Comparison of ENCODE assay signal across 9 cellular contexts in genomic region chr11:4072668-4073285, GRCh38. TPM values are rescaled to one million over a fixed set of nuclear protein-coding genes. Genes with fewer than 3 reads are reported as not detected.
A peak's percentile ranks its signal among the peaks of the same experiment; 100 is the strongest.
DNase-seq lines count a peak whose midpoint lies in the region; ATAC-seq and TF ChIP-seq lines count a peak whose summit lies in the region.
"Had no signal": no experiment of that assay in that cellular context is flagged by ENCODE, and none has a peak within 500 bp of the region (broad histone marks: within the 10 kb centered on the region; RNA-seq: fewer than 3 reads in every experiment).

No MANE protein-coding gene starts in this region.

- no peaks in the 10 kb centered on the region for H3K9me3 ChIP-seq in esophagus squamous epithelium
- H3K9me3 ChIP-seq: BLaER1 treated with 17β-estradiol and CSF1 and Interleukin-3, amounts not matched to agents 10 nM and 100 nM had no signal

- H3K4me3 Mint-ChIP-seq in activated CD4-positive, alpha-beta memory T cell treated with anti-CD3 and anti-CD28 coated beads, Interleukin-2, amount 10 ng/mL, durations not matched to agents 7 days and 5 days = no peak overlapping the region
- H3K4me3 Mint-ChIP-seq in naive thymus-derived CD8-positive, alpha-beta T cell = no peak overlapping the region

- peak overlapping the region; percentile 5 for H3K27ac Mint-ChIP-seq in activated CD4-positive, alpha-beta memory T cell treated with anti-CD3 and anti-CD28 coated beads, Interleukin-2, amount 10 ng/mL, durations not matched to agents 7 days and 5 days
- peak overlapping the region; percentile 36 to 91 (median 84) for H3K27ac Mint-ChIP-seq in naive thymus-derived CD8-positive, alpha-beta T cell

- no peaks in the 10 kb centered on the region for H3K27me3 ChIP-seq in HL-60 (ENCODE audit: insufficient read depth, poor library complexity, severe bottlenecking)
- no peaks in the 10 kb centered on the region for H3K27me3 ChIP-seq in esophagus squamous epithelium
- H3K27me3 ChIP-seq: BLaER1 treated with 17β-estradiol and CSF1 and Interleukin-3, amounts not matched to agents 10 nM and 100 nM had no signal

- WGBS in esophagus squamous epithelium, 2 donors = 7 to 8% methylated on average over 4 of the region's 4 CpGs

- POLR2A ChIA-PET in activated CD4-positive, alpha-beta memory T cell treated with anti-CD3 and anti-CD28 coated beads, Interleukin-2, amount 10 ng/mL, durations not matched to agents 7 days and 5 days (lab: Charles Lee) = interaction anchor here (0.6 to 9.3 kb wide), 16 partner anchors 9 to 265 kb away, joined by 3 to 108 read pairs (median 4); partner anchors contain the start of genes PGAP2, RHOG and STIM1
- POLR2A ChIA-PET in naive thymus-derived CD8-positive, alpha-beta T cell (lab: Charles Lee) = interaction anchor here (0.6 to 4.9 kb wide), 11 partner anchors 19 to 264 kb away, joined by 3 to 70 read pairs (median 6); partner anchors contain the start of gene STIM1

- peaks cover 30% of the 10 kb centered on the region for H3K36me3 Mint-ChIP-seq in activated CD4-positive, alpha-beta memory T cell treated with anti-CD3 and anti-CD28 coated beads, Interleukin-2, amount 10 ng/mL, durations not matched to agents 7 days and 5 days (ENCODE audit: low read depth)
- peaks cover 0 to 52% (median 3%) of the 10 kb centered on the region in 3 donors for H3K36me3 Mint-ChIP-seq in naive thymus-derived CD8-positive, alpha-beta T cell

- H3K4me3 ChIP-seq in HL-60 (replicated peaks; ENCODE audit: insufficient read depth, low read length) (no peak overlapping the region), esophagus squamous epithelium (no peak overlapping the region)
- H3K4me3 ChIP-seq: BLaER1 treated with 17β-estradiol and CSF1 and Interleukin-3, amounts not matched to agents 10 nM and 100 nM had no signal

- H3K27me3 Mint-ChIP-seq in activated CD4-positive, alpha-beta memory T cell treated with anti-CD3 and anti-CD28 coated beads, Interleukin-2, amount 10 ng/mL, durations not matched to agents 7 days and 5 days = no peaks in the 10 kb centered on the region
- no peaks in the 10 kb centered on the region for H3K27me3 Mint-ChIP-seq in naive thymus-derived CD8-positive, alpha-beta T cell

- intact Hi-C loops in esophagus squamous epithelium (cut with DNase I) = loop anchor here (5.0 kb wide), 1 partner anchor 220 kb away; no protein-coding TSS in a partner anchor

- peaks cover 0 to 56% (median 12%) of the 10 kb centered on the region in 3 donors for H3K4me1 ChIP-seq in esophagus squamous epithelium

- ATAC-seq in activated CD4-positive, CD25-positive, alpha-beta regulatory T cell treated with anti-CD3 and anti-CD28 coated beads, Interleukin-2, amount 50 U/mL, for 24 hours = peak; percentile 76 to 80
- ATAC-seq in naive thymus-derived CD8-positive, alpha-beta T cell = peak; percentile 84 to 85
- ATAC-seq in HG03520 (IDR thresholded peaks at IDR 0.05; ENCODE audit: unreplicated experiment) = no peak

- H3K36me3 ChIP-seq in esophagus squamous epithelium = peaks cover 0 to 62% (median 9%) of the 10 kb centered on the region in 3 donors

- H3K9me3 Mint-ChIP-seq in activated CD4-positive, alpha-beta memory T cell treated with anti-CD3 and anti-CD28 coated beads, Interleukin-2, amount 10 ng/mL, durations not matched to agents 7 days and 5 days = no peaks in the 10 kb centered on the region
- no peaks in the 10 kb centered on the region for H3K9me3 Mint-ChIP-seq in naive thymus-derived CD8-positive, alpha-beta T cell

- CTCF ChIA-PET in activated CD4-positive, alpha-beta memory T cell treated with anti-CD3 and anti-CD28 coated beads, Interleukin-2, amount 10 ng/mL, durations not matched to agents 7 days and 5 days (lab: Charles Lee) = interaction anchor here (0.5 to 13.4 kb wide), 59 partner anchors 9 to 694 kb away, joined by 3 to 554 read pairs (median 6); partner anchors contain the start of genes PGAP2, RHOG, RRM1 and STIM1

- H3K27ac ChIP-seq in HL-60 (replicated peaks) = no peak overlapping the region
- peak overlapping the region in 2 of 4 donors; percentile 49 to 65 for H3K27ac ChIP-seq in esophagus squamous epithelium

- H3K4me1 Mint-ChIP-seq in activated CD4-positive, alpha-beta memory T cell treated with anti-CD3 and anti-CD28 coated beads, Interleukin-2, amount 10 ng/mL, durations not matched to agents 7 days and 5 days = peaks cover 33% of the 10 kb centered on the region
- peaks cover 31 to 57% (median 48%) of the 10 kb centered on the region in 4 donors for H3K4me1 Mint-ChIP-seq in naive thymus-derived CD8-positive, alpha-beta T cell

- no peak for DNase-seq in activated CD4-positive, CD25-positive, alpha-beta regulatory T cell treated with anti-CD3 and anti-CD28 coated beads, Interleukin-2, amount 50 U/mL, for 72 hours
- DNase-seq in HL-60 (ENCODE audit: low read depth in 1 of 2, low spot score in 1 of 2) = peak in 1 of 2 experiments; percentile 76
- DNase-seq in NCI-H526 treated with DMSO at 0.1 percent for 48 hours (lab: John Stamatoyannopoulos, UW) = peak; percentile 71
- peak; percentile 51 for DNase-seq in activated CD4-positive, alpha-beta memory T cell treated with anti-CD3 and anti-CD28 coated beads, Interleukin-2, amount 10 ng/mL, durations not matched to agents 7 days and 5 days
- DNase-seq in esophagus squamous epithelium (lab: John Stamatoyannopoulos, UW) = no peak
- DNase-seq in naive thymus-derived CD8-positive, alpha-beta T cell = peak in 9 of 10 donors; percentile 39 to 79 (median 59)

- TF ChIP-seq POLR2A in esophagus squamous epithelium (IDR thresholded peaks at IDR 0.05) = no peak

- peak; percentile 78 for TF ChIP-seq CTCF in HL-60 (IDR thresholded peaks at IDR 0.05; ENCODE audit: insufficient read depth, low read length)
- peak; percentile 80 to 94 (median 90) for TF ChIP-seq CTCF in esophagus squamous epithelium (IDR thresholded peaks at IDR 0.05)

RNA-seq across cellular contexts. Expression of gene RRM1, which starts 21.8 kb away (rescaled TPM):
- total RNA-seq in activated CD4-positive, alpha-beta memory T cell treated with anti-CD3 and anti-CD28 coated beads, Interleukin-2, amount 10 ng/mL, durations not matched to agents 7 days and 5 days = 100 to 1,000 TPM; 156 to 161 TPM
- 10 to 100 TPM; 22.3 to 90.8 (median 60.3) TPM for total RNA-seq in esophagus squamous epithelium
- 10 to 100 TPM; 22.6 to 29.8 TPM for total RNA-seq in naive thymus-derived CD8-positive, alpha-beta T cell
- 10 to 100 TPM; 26.2 to 39.3 (median 27.0) TPM for polyA plus RNA-seq in naive thymus-derived CD8-positive, alpha-beta T cell

Comparison
In these comparisons a context has a peak if more than half of its experiments do, and no peak if none do; other contexts are left out.
1. DNase-seq: peak in NCI-H526 treated with DMSO at 0.1 percent for 48 hours (single experiment), activated CD4-positive, alpha-beta memory T cell treated with anti-CD3 and anti-CD28 coated beads, Interleukin-2, amount 10 ng/mL, durations not matched to agents 7 days and 5 days (single experiment) and naive thymus-derived CD8-positive, alpha-beta T cell (9 of 10); none in activated CD4-positive, CD25-positive, alpha-beta regulatory T cell treated with anti-CD3 and anti-CD28 coated beads, Interleukin-2, amount 50 U/mL, for 72 hours (single experiment) and esophagus squamous epithelium (single experiment).